In genomic region chr4:150126880-150127236, GRCh38 we compare ENCODE assay signal across 11 cellular contexts. TPM values are rescaled to one million over a fixed set of nuclear protein-coding genes. Genes with fewer than 3 reads are reported as not detected.
DNase-seq lines count a peak whose midpoint lies in the region; ATAC-seq, FAIRE-seq and TF ChIP-seq lines count a peak whose summit lies in the region.
"Had no signal": no experiment of that assay in that cellular context is flagged by ENCODE, and none has a peak within 500 bp of the region (broad histone marks: within the 10 kb centered on the region; RNA-seq: fewer than 3 reads in every experiment).

No MANE protein-coding gene starts in this region.

- H3K9me3 ChIP-seq in PC-9 (ENCODE audit: insufficient read depth, low read depth) (no peaks in the 10 kb centered on the region), keratinocyte (ENCODE audit: control insufficient read depth, low read depth, low read length) (no peaks in the 10 kb centered on the region), MG63 (no peaks in the 10 kb centered on the region)

- POLR2A ChIA-PET in PC-9 (lab: Charles Lee; ENCODE audit: unreplicated experiment): interaction anchor here (0.6 to 0.7 kb wide), 2 partner anchors 12 to 668 kb away, joined by 4 to 10 read pairs; no protein-coding TSS in a partner anchor

- H3K27ac ChIP-seq in PC-9 (peak overlapping the region; percentile 27; the same call in 1 of the 2 replicates), keratinocyte (ENCODE audit: control insufficient read depth, insufficient read depth, low read length) (peak overlapping the region; percentile 24)
- H3K27ac ChIP-seq: esophagus muscularis mucosa had no signal

- H4K20me1 ChIP-seq in PC-9 (ENCODE audit: insufficient read depth): no peaks in the 10 kb centered on the region
- no peaks in the 10 kb centered on the region for H4K20me1 ChIP-seq in keratinocyte (ENCODE audit: control insufficient read depth, extremely low read depth, insufficient read depth, low read length)

- H3K9me2 ChIP-seq in PC-9 (ENCODE audit: insufficient read depth): no peaks in the 10 kb centered on the region

- dilution Hi-C loops in keratinocyte (cut with MboI; ENCODE audit: extremely low pct_ligation_motif_present, low sequenced_read_pairs): no loop called here

- H3K4me1 ChIP-seq in PC-9 (replicated peaks; ENCODE audit: insufficient read depth) (peaks cover 15% of the 10 kb centered on the region; the same call in 1 of the 2 replicates), keratinocyte (ENCODE audit: control insufficient read depth, extremely low read depth, insufficient read depth, low read length) (peaks cover 22% of the 10 kb centered on the region)

- no peaks in the 10 kb centered on the region for H3K79me2 ChIP-seq in PC-9 (ENCODE audit: low read depth)
- no peaks in the 10 kb centered on the region for H3K79me2 ChIP-seq in keratinocyte (ENCODE audit: control insufficient read depth, insufficient read depth, low read length)

- CTCF ChIA-PET in PC-9 (lab: Charles Lee): no interaction called here

- no peaks in the 10 kb centered on the region for H3K9me1 ChIP-seq in keratinocyte (ENCODE audit: control insufficient read depth, extremely low read depth, insufficient read depth, low read length)

- TF ChIP-seq CTCF in PC-9 (conservative IDR thresholded peaks at IDR 0.05) (no peak), keratinocyte (optimal IDR thresholded peaks at IDR 0.05 in 1 of 3, IDR thresholded peaks at IDR 0.05 in 1 of 3, conservative IDR thresholded peaks at IDR 0.05 in 1 of 3; ENCODE audit: extremely low read depth in 1 of 3, insufficient read depth in 2 of 3, low read length in 3 of 3) (no peak)

- H3K36me3 ChIP-seq in PC-9 (ENCODE audit: low read depth) (no peaks in the 10 kb centered on the region), keratinocyte (ENCODE audit: control insufficient read depth in 2 of 2, extremely low read depth in 1 of 2, insufficient read depth in 2 of 2, low read length in 2 of 2) (no peaks in the 10 kb centered on the region), MG63 (peaks cover 16% of the 10 kb centered on the region)
- H3K36me3 ChIP-seq: esophagus muscularis mucosa had no signal

- H3K9ac ChIP-seq in keratinocyte (ENCODE audit: control insufficient read depth, extremely low read depth, insufficient read depth, low read length): no peak overlapping the region

- H2AFZ ChIP-seq in PC-9 (no peak overlapping the region), keratinocyte (ENCODE audit: control insufficient read depth, low read length) (no peak overlapping the region)

- intact Hi-C loops in PC-9 (cut with micrococcal nuclease; ENCODE audit: unreplicated experiment): no loop called here

- peak; percentile 69 for ATAC-seq in GM18502 (IDR thresholded peaks at IDR 0.05; ENCODE audit: poor library complexity, unreplicated experiment)
- peak; percentile 52 for ATAC-seq in HG02642 (IDR thresholded peaks at IDR 0.05; ENCODE audit: poor library complexity, unreplicated experiment)
- no peak for ATAC-seq in GM18861 (IDR thresholded peaks at IDR 0.05; ENCODE audit: unreplicated experiment)
- no peak for ATAC-seq in HG03045 (IDR thresholded peaks at IDR 0.05; ENCODE audit: unreplicated experiment)

- H3F3A ChIP-seq in PC-9 (ENCODE audit: insufficient read depth, low read depth): no peaks in the 10 kb centered on the region

- peak in 1 of 2 experiments; percentile 62 for DNase-seq in PC-9
- DNase-seq in keratinocyte (ENCODE audit: low read depth, low spot score): peak; percentile 44
- DNase-seq in SKM-1 treated with dmso at 0.1 percent for 144 hours (lab: John Stamatoyannopoulos, UW; ENCODE audit: unreplicated experiment): no peak
- DNase-seq in MG63: no peak
- DNase-seq: activated naive CD4-positive, alpha-beta T cell treated with Interleukin-2 at 50 U/mL for 16 hours; stimulated activated CD4-positive, alpha-beta T cell treated with anti-CD3 and anti-CD28 coated beads, Interleukin-2, amount 100 ng/mL, for 48 hours had no signal

- H3K4me3 ChIP-seq in PC-9: no peak overlapping the region
- H3K4me3 ChIP-seq in keratinocyte (ENCODE audit: control insufficient read depth in 2 of 3, extremely low read depth in 1 of 3, insufficient read depth in 2 of 3, low read depth in 1 of 3, low read length in 3 of 3): no peak overlapping the region
- no peak overlapping the region for H3K4me3 ChIP-seq in MG63
- H3K4me3 ChIP-seq: esophagus muscularis mucosa had no signal

- H3K4me2 ChIP-seq in PC-9: 0 out of 2 replicates have a peak overlapping the region, but pooled peaks have one; percentile 9
- peak overlapping the region; percentile 49 for H3K4me2 ChIP-seq in keratinocyte (ENCODE audit: control insufficient read depth, extremely low read depth, insufficient read depth, low read depth, low read length)

- no TSS peak for BruUV-seq in PC-9 (replicated peaks; lab: Mats Ljungman, UMichigan)

- H3K27me3 ChIP-seq in PC-9 (ENCODE audit: insufficient read depth, low read depth): no peaks in the 10 kb centered on the region
- H3K27me3 ChIP-seq in keratinocyte (ENCODE audit: control insufficient read depth, extremely low read depth, insufficient read depth, low read length): no peaks in the 10 kb centered on the region
- no peaks in the 10 kb centered on the region for H3K27me3 ChIP-seq in MG63
- H3K27me3 ChIP-seq: esophagus muscularis mucosa had no signal

- FAIRE-seq in keratinocyte (lab: Jason Lieb, UNC): peak; percentile 76

RNA-seq across cellular contexts. Expression of gene DCLK2, which starts 48.6 kb away (rescaled TPM):
- total RNA-seq in PC-9 (2021): 0.41 and 0.73 TPM in 2 replicates
- polyA plus RNA-seq in keratinocyte: 0.04 to 0.11 TPM (median 0.07 TPM) in 3 replicates
- polyA plus RNA-seq in keratinocyte (2011; ENCODE audit: low read depth): not detected
- 0.05 and 0.36 TPM in 2 replicates for polyA plus RNA-seq in keratinocyte (2011; cell fraction: cytosol; rRNA removed)
- 0.15 and 0.19 TPM in 2 replicates for polyA plus RNA-seq in keratinocyte (2011; cell fraction: nucleus; rRNA removed)
- polyA plus RNA-seq in keratinocyte (2012; ENCODE audit: low replicate concordance): 0.08 TPM in 1 of 2 replicates, not detected in the other
- not detected in 3 replicates for polyA minus RNA-seq in keratinocyte
- not detected for polyA minus RNA-seq in keratinocyte (2011; cell fraction: cytosol; rRNA and poly(A)+ RNA removed)
- polyA minus RNA-seq in keratinocyte (2011; cell fraction: nucleus; rRNA and poly(A)+ RNA removed): not detected in 2 replicates
- 1.4 and 3.1 TPM in 2 replicates for total RNA-seq in MG63 (2014; rRNA removed; shearing (Covaris generic); ENCODE audit: low replicate concordance)

Comparison
In these comparisons a context has a peak if more than half of its experiments do, and no peak if none do; other contexts are left out.
1. ATAC-seq: peak in GM18502 (single experiment) and HG02642 (single experiment); none in GM18861 (single experiment) and HG03045 (single experiment).